Comparison of ENCODE assay signal across 8 cellular contexts in genomic region chr19:58227964-58228583, GRCh38. TPM values are rescaled to one million over a fixed set of nuclear protein-coding genes. Genes with fewer than 3 reads are reported as not detected.
DNase-seq lines count a peak whose midpoint lies in the region; ATAC-seq and TF ChIP-seq lines count a peak whose summit lies in the region.

No MANE protein-coding gene starts in this region.

- H3K4me1 ChIP-seq in iPS-15b (ENCODE audit: control insufficient read depth, insufficient read depth, low read length), result peaks cover 9% of the 10 kb centered on the region

- H3K27me3 ChIP-seq in BJ (ENCODE audit: control insufficient read depth, insufficient read depth, low read length) (no peaks in the 10 kb centered on the region), iPS-15b (ENCODE audit: control insufficient read depth, insufficient read depth, low read length) (no peaks in the 10 kb centered on the region)

- peaks cover 18% of the 10 kb centered on the region for H3K4me1 Mint-ChIP-seq in HFFc6 (ENCODE audit: low read depth)
- peaks cover 19% of the 10 kb centered on the region for H3K4me1 Mint-ChIP-seq in activated T-helper 17 cell treated with anti-CD3 and anti-CD28 coated beads, Interleukin-2, amount 50 U/mL, for 72 hours
- H3K4me1 Mint-ChIP-seq in stimulated activated memory B cell treated with anti-CD40 and anti-IgM and Interleukin-4, amounts not matched to agents 10 μg/mL and 1 μg/mL and 100 μg/mL, for 72 hours, result peaks cover 26% of the 10 kb centered on the region

- H3K27ac Mint-ChIP-seq in HFFc6, result peak overlapping the region; percentile 94
- peak overlapping the region; percentile 94 for H3K27ac Mint-ChIP-seq in activated T-helper 17 cell treated with anti-CD3 and anti-CD28 coated beads, Interleukin-2, amount 50 U/mL, for 72 hours
- peak overlapping the region; percentile 88 for H3K27ac Mint-ChIP-seq in stimulated activated memory B cell treated with anti-CD40 and anti-IgM and Interleukin-4, amounts not matched to agents 10 μg/mL and 1 μg/mL and 100 μg/mL, for 72 hours

- no peak for TF ChIP-seq CTCF in BJ (IDR thresholded peaks at IDR 0.05; ENCODE audit: insufficient read depth, low read depth, low read length)
- TF ChIP-seq CTCF in HFFc6 (IDR thresholded peaks at IDR 0.05), result no peak

- H3K36me3 ChIP-seq in BJ (ENCODE audit: control insufficient read depth, insufficient read depth, low read length), result peaks cover 13% of the 10 kb centered on the region
- peaks cover 32% of the 10 kb centered on the region for H3K36me3 ChIP-seq in iPS-15b (ENCODE audit: control insufficient read depth, insufficient read depth, low read length)

- ATAC-seq in activated T-helper 17 cell treated with anti-CD3 and anti-CD28 coated beads, Interleukin-2, amount 50 U/mL, for 72 hours (replicated peaks), result no peak
- ATAC-seq in stimulated activated memory B cell treated with anti-CD40 and anti-IgM and Interleukin-4, amounts not matched to agents 10 μg/mL and 1 μg/mL and 100 μg/mL, for 72 hours, result no peak
- ATAC-seq in HG02970 (IDR thresholded peaks at IDR 0.05; ENCODE audit: low FRiP score, unreplicated experiment) (no peak), HG03342 (IDR thresholded peaks at IDR 0.05; ENCODE audit: unreplicated experiment) (no peak)

- DNase-seq in BJ (ENCODE audit: low read depth) (no peak), HFFc6 (no peak), NCI-H2227 (lab: John Stamatoyannopoulos, UW; ENCODE audit: unreplicated experiment) (no peak)

- no peaks in the 10 kb centered on the region for H3K9me3 ChIP-seq in iPS-15b (ENCODE audit: control insufficient read depth, insufficient read depth, low read length)

- peak overlapping the region; percentile 70 for H3K4me3 ChIP-seq in BJ (ENCODE audit: low read depth, low read length)
- H3K4me3 ChIP-seq in iPS-15b (ENCODE audit: low read depth, low read length), result peak overlapping the region; percentile 62

- CTCF ChIA-PET in BJ (lab: Yijun Ruan, JAX), result interaction anchor here (1.2 kb wide), 2 partner anchors 22 to 291 kb away, joined by 3 to 4 read pairs; partner anchors contain the start of gene ZBTB45

- POLR2A ChIA-PET in BJ (lab: Charles Lee), result no interaction called here

- H3K4me3 Mint-ChIP-seq in HFFc6, result peak overlapping the region; percentile 96
- peak overlapping the region; percentile 98 for H3K4me3 Mint-ChIP-seq in activated T-helper 17 cell treated with anti-CD3 and anti-CD28 coated beads, Interleukin-2, amount 50 U/mL, for 72 hours
- H3K4me3 Mint-ChIP-seq in stimulated activated memory B cell treated with anti-CD40 and anti-IgM and Interleukin-4, amounts not matched to agents 10 μg/mL and 1 μg/mL and 100 μg/mL, for 72 hours, result peak overlapping the region; percentile 89

- peaks cover 7% of the 10 kb centered on the region for H3K27me3 Mint-ChIP-seq in HFFc6 (ENCODE audit: insufficient read depth)
- H3K27me3 Mint-ChIP-seq in activated T-helper 17 cell treated with anti-CD3 and anti-CD28 coated beads, Interleukin-2, amount 50 U/mL, for 72 hours, result no peaks in the 10 kb centered on the region
- H3K27me3 Mint-ChIP-seq in stimulated activated memory B cell treated with anti-CD40 and anti-IgM and Interleukin-4, amounts not matched to agents 10 μg/mL and 1 μg/mL and 100 μg/mL, for 72 hours, result no peaks in the 10 kb centered on the region

- H3K9ac ChIP-seq in iPS-15b (ENCODE audit: low read depth, low read length), result peak overlapping the region; percentile 95

- peaks cover 50% of the 10 kb centered on the region for H3K36me3 Mint-ChIP-seq in HFFc6 (ENCODE audit: low read depth)
- peaks cover 49% of the 10 kb centered on the region for H3K36me3 Mint-ChIP-seq in activated T-helper 17 cell treated with anti-CD3 and anti-CD28 coated beads, Interleukin-2, amount 50 U/mL, for 72 hours (ENCODE audit: low read depth)
- peaks cover 39% of the 10 kb centered on the region for H3K36me3 Mint-ChIP-seq in stimulated activated memory B cell treated with anti-CD40 and anti-IgM and Interleukin-4, amounts not matched to agents 10 μg/mL and 1 μg/mL and 100 μg/mL, for 72 hours

- H3K9me3 Mint-ChIP-seq in HFFc6, result peaks cover 69% of the 10 kb centered on the region
- H3K9me3 Mint-ChIP-seq in activated T-helper 17 cell treated with anti-CD3 and anti-CD28 coated beads, Interleukin-2, amount 50 U/mL, for 72 hours, result peaks cover 17% of the 10 kb centered on the region
- peaks cover 15% of the 10 kb centered on the region for H3K9me3 Mint-ChIP-seq in stimulated activated memory B cell treated with anti-CD40 and anti-IgM and Interleukin-4, amounts not matched to agents 10 μg/mL and 1 μg/mL and 100 μg/mL, for 72 hours

RNA-seq across cellular contexts. Expression of gene ZNF544, which starts 0.6 kb away (rescaled TPM):
- 28.6 and 33.4 TPM in 2 replicates for polyA plus RNA-seq in BJ (2011; rRNA removed)
- polyA minus RNA-seq in BJ (2011; rRNA and poly(A)+ RNA removed), result 29.0 and 30.6 TPM in 2 replicates
- 10 to 100 TPM; 26.5 to 32.5 (median 29.9) TPM for total RNA-seq in HFFc6 (2021; fragmentation: NEBNext Ultra II Directional; extraction: Animal tissue kit (Norgen Biotek cat#: 25700))
- total RNA-seq in activated T-helper 17 cell treated with anti-CD3 and anti-CD28 coated beads, Interleukin-2, amount 50 U/mL, for 72 hours, result 10 to 100 TPM; 43.4 to 44.6 TPM

RNA-seq across cellular contexts. Expression of gene ZNF274, which starts 45.2 kb away (rescaled TPM):
- polyA plus RNA-seq in BJ (2011; rRNA removed), result 13.0 and 15.2 TPM in 2 replicates
- 11.4 and 16.3 TPM in 2 replicates for polyA minus RNA-seq in BJ (2011; rRNA and poly(A)+ RNA removed)
- 10 to 100 TPM; 15.6 to 18.4 (median 17.6) TPM for total RNA-seq in HFFc6 (2021; fragmentation: NEBNext Ultra II Directional; extraction: Animal tissue kit (Norgen Biotek cat#: 25700))
- total RNA-seq in activated T-helper 17 cell treated with anti-CD3 and anti-CD28 coated beads, Interleukin-2, amount 50 U/mL, for 72 hours, result 10 to 100 TPM; 18.5 to 29.1 TPM

RNA-seq across cellular contexts. Expression of gene ZNF8, which starts 50.7 kb away (rescaled TPM):
- 2.1 and 2.5 TPM in 2 replicates for polyA plus RNA-seq in BJ (2011; rRNA removed)
- polyA minus RNA-seq in BJ (2011; rRNA and poly(A)+ RNA removed), result 7.6 and 7.7 TPM in 2 replicates
- total RNA-seq in HFFc6 (2021; fragmentation: NEBNext Ultra II Directional; extraction: Animal tissue kit (Norgen Biotek cat#: 25700)), result 1 to 10 TPM; 3.4 to 4.5 (median 4.1) TPM
- 1 to 10 TPM; 3.7 to 4.6 TPM for total RNA-seq in activated T-helper 17 cell treated with anti-CD3 and anti-CD28 coated beads, Interleukin-2, amount 50 U/mL, for 72 hours
